Comparison of ENCODE assay signal across 7 cellular contexts in genomic region chr6:10945845-10946244, GRCh38. TPM values are rescaled to one million over a fixed set of nuclear protein-coding genes. Genes with fewer than 3 reads are reported as not detected.
"Had no signal": no experiment of that assay in that cellular context is flagged by ENCODE, and none has a peak within 500 bp of the region (broad histone marks: within the 10 kb centered on the region; RNA-seq: fewer than 3 reads in every experiment).

No MANE protein-coding gene starts in this region.

- FAIRE-seq: GM12878, GM12891, GM12892, GM18507, GM19239 had no signal

- H3K4me3 ChIP-seq: GM12878 had no signal

- ATAC-seq: GM12878 had no signal

- DNase-seq: GDM1, GF-D8 had no signal

RNA-seq across cellular contexts. Expression of gene SYCP2L, which starts 59.0 kb away (rescaled TPM):
- total RNA-seq: GM12878 had no signal
